Comparison of ENCODE assay signal across 11 cellular contexts in genomic region chr21:39660596-39660995, GRCh38. TPM values are rescaled to one million over a fixed set of nuclear protein-coding genes. Genes with fewer than 3 reads are reported as not detected.
DNase-seq lines count a peak whose midpoint lies in the region; ATAC-seq and TF ChIP-seq lines count a peak whose summit lies in the region.
"Had no signal": no experiment of that assay in that cellular context is flagged by ENCODE, and none has a peak within 500 bp of the region (broad histone marks: within the 10 kb centered on the region; RNA-seq: fewer than 3 reads in every experiment).

No MANE protein-coding gene starts in this region.

- no peaks in the 10 kb centered on the region for H3K27me3 Mint-ChIP-seq in type B pancreatic cell
- H3K27me3 Mint-ChIP-seq in activated CD4-positive, alpha-beta T cell treated with anti-CD3 and anti-CD28 coated beads for 36 hours: peaks cover 8% of the 10 kb centered on the region

- no peaks in the 10 kb centered on the region for H3K9me3 Mint-ChIP-seq in type B pancreatic cell
- H3K9me3 Mint-ChIP-seq in activated CD4-positive, alpha-beta T cell treated with anti-CD3 and anti-CD28 coated beads for 36 hours (ENCODE audit: low read depth): no peaks in the 10 kb centered on the region

- CTCF ChIA-PET in activated CD4-positive, alpha-beta T cell treated with anti-CD3 and anti-CD28 coated beads for 36 hours (lab: Charles Lee): interaction anchor here (0.6 kb wide), 1 partner anchor 908 kb away, joined by 3 read pairs; no protein-coding TSS in a partner anchor

- peaks cover 18% of the 10 kb centered on the region for H3K36me3 Mint-ChIP-seq in type B pancreatic cell
- H3K36me3 Mint-ChIP-seq in activated CD4-positive, alpha-beta T cell treated with anti-CD3 and anti-CD28 coated beads for 36 hours (ENCODE audit: low read depth): no peaks in the 10 kb centered on the region

- POLR2A ChIA-PET in activated CD4-positive, alpha-beta T cell treated with anti-CD3 and anti-CD28 coated beads for 36 hours (lab: Charles Lee): no interaction called here

- in situ Hi-C loops in astrocyte of the spinal cord (cut with HindIII; ENCODE audit: low sequenced_read_pairs): no loop called here

- H3K4me1 Mint-ChIP-seq in type B pancreatic cell (ENCODE audit: unreplicated experiment): peaks cover 9% of the 10 kb centered on the region
- no peaks in the 10 kb centered on the region for H3K4me1 Mint-ChIP-seq in activated CD4-positive, alpha-beta T cell treated with anti-CD3 and anti-CD28 coated beads for 36 hours

- DNase-seq in NCI-H146 (lab: John Stamatoyannopoulos, UW): peak; percentile 14
- DNase-seq in NCI-H146 treated with DMSO at 0.1 percent for 48 hours (lab: John Stamatoyannopoulos, UW; ENCODE audit: unreplicated experiment): no peak
- DNase-seq in astrocyte of the spinal cord (ENCODE audit: low read depth, low spot score): peak; percentile 84
- DNase-seq in iris pigment epithelial cell (ENCODE audit: low read depth): peak; percentile 93
- no peak for DNase-seq in type B pancreatic cell (ENCODE audit: extremely low spot score, unreplicated experiment)
- no peak for DNase-seq in RPMI8226
- no peak for DNase-seq in activated CD4-positive, alpha-beta T cell treated with anti-CD3 and anti-CD28 coated beads for 36 hours
- DNase-seq: dorsolateral prefrontal cortex had no signal

- ATAC-seq in activated CD4-positive, alpha-beta T cell treated with anti-CD3 and anti-CD28 coated beads for 36 hours: no peak
- ATAC-seq in HG02970 (IDR thresholded peaks at IDR 0.05; ENCODE audit: low FRiP score, unreplicated experiment): no peak
- ATAC-seq: activated CD4-positive, CD25-positive, alpha-beta regulatory T cell treated with anti-CD3 and anti-CD28 coated beads, Interleukin-2, amount 50 U/mL, for 24 hours had no signal

- TF ChIP-seq CTCF in astrocyte of the spinal cord (IDR thresholded peaks at IDR 0.05; ENCODE audit: low read depth, low read length) (no peak), type B pancreatic cell (conservative IDR thresholded peaks at IDR 0.05) (no peak)

- peak overlapping the region; percentile 88 for H3K27ac Mint-ChIP-seq in type B pancreatic cell
- H3K27ac Mint-ChIP-seq in activated CD4-positive, alpha-beta T cell treated with anti-CD3 and anti-CD28 coated beads for 36 hours: no peak overlapping the region

- H3K4me3 Mint-ChIP-seq in type B pancreatic cell: no peak overlapping the region
- H3K4me3 Mint-ChIP-seq in activated CD4-positive, alpha-beta T cell treated with anti-CD3 and anti-CD28 coated beads for 36 hours: no peak overlapping the region

- intact Hi-C loops in activated CD4-positive, alpha-beta T cell treated with anti-CD3 and anti-CD28 coated beads for 36 hours (cut with DNase I, micrococcal nuclease): no loop called here

- no peak overlapping the region for H3K4me3 ChIP-seq in astrocyte of the spinal cord (ENCODE audit: low read depth, low read length)
- H3K4me3 ChIP-seq: dorsolateral prefrontal cortex had no signal

RNA-seq across cellular contexts. Expression of gene B3GALT5, which starts 47.9 kb away (rescaled TPM):
- 14.2 and 27.5 TPM in 2 replicates for total RNA-seq in type B pancreatic cell (ENCODE audit: low replicate concordance)
- not detected for total RNA-seq in activated CD4-positive, alpha-beta T cell treated with anti-CD3 and anti-CD28 coated beads for 36 hours
- total RNA-seq: pulmonary artery endothelial cell had no signal

Comparison
In these comparisons a context has a peak if more than half of its experiments do, and no peak if none do; other contexts are left out.
1. DNase-seq: peak in NCI-H146 (single experiment), astrocyte of the spinal cord (single experiment) and iris pigment epithelial cell (single experiment); none in NCI-H146 treated with DMSO at 0.1 percent for 48 hours (single experiment), type B pancreatic cell (single experiment), RPMI8226 (single experiment) and activated CD4-positive, alpha-beta T cell treated with anti-CD3 and anti-CD28 coated beads for 36 hours (single experiment).
2. RNA of gene B3GALT5, which starts 47.9 kb away (total RNA-seq): 14.2 to 27.5 TPM in type B pancreatic cell; not detected in activated CD4-positive, alpha-beta T cell treated with anti-CD3 and anti-CD28 coated beads for 36 hours; every median in the first group is over 10 times any median in the second.